ENCODE assay signal across 23 cellular contexts in genomic region chr12:113061061-113061694, GRCh38. TPM values are rescaled to one million over a fixed set of nuclear protein-coding genes. Genes with fewer than 3 reads are reported as not detected.
A peak's percentile ranks its signal among the peaks of the same experiment; 100 is the strongest.
DNase-seq lines count a peak whose midpoint lies in the region; ATAC-seq and TF ChIP-seq lines count a peak whose summit lies in the region.
"Had no signal": no experiment of that assay in that cellular context is flagged by ENCODE, and none has a peak within 500 bp of the region (broad histone marks: within the 10 kb centered on the region; RNA-seq: fewer than 3 reads in every experiment).

No MANE protein-coding gene starts in this region.

- POLR2A ChIA-PET in T-cell (lab: Charles Lee) (no interaction called here), GM10248 (lab: Yijun Ruan, JAX) (interaction anchor here (0.8 kb wide), 1 partner anchor 9 kb away, joined by 4 read pairs; no protein-coding TSS in a partner anchor)

- intact Hi-C loops in Right ventricle myocardium inferior (cut with DNase I): no loop called here
- intact Hi-C loops in left ventricle myocardium inferior (cut with micrococcal nuclease): no loop called here

- H3K36me3 Mint-ChIP-seq in T-cell: no peaks in the 10 kb centered on the region
- peaks cover 17 to 28% of the 10 kb centered on the region in 2 donors for H3K36me3 Mint-ChIP-seq in stimulated activated naive B cell treated with anti-CD40 and anti-IgM and Interleukin-4, amounts not matched to agents 10 μg/mL and 1 μg/mL and 100 μg/mL, for 72 hours

- H3K4me1 ChIP-seq in left ventricle myocardium inferior: peaks cover 16% of the 10 kb centered on the region
- H3K4me1 ChIP-seq: foreskin keratinocyte, parathyroid adenoma had no signal

- H3K4me3 Mint-ChIP-seq in T-cell: no peak overlapping the region
- no peak overlapping the region for H3K4me3 Mint-ChIP-seq in stimulated activated naive B cell treated with anti-CD40 and anti-IgM and Interleukin-4, amounts not matched to agents 10 μg/mL and 1 μg/mL and 100 μg/mL, for 72 hours

- no peaks in the 10 kb centered on the region for H3K36me3 ChIP-seq in left ventricle myocardium inferior
- H3K36me3 ChIP-seq: cardiac muscle cell, MG63, sigmoid colon, tibial artery had no signal

- no peak overlapping the region for H3K4me3 ChIP-seq in left ventricle myocardium inferior
- H3K4me3 ChIP-seq: cardiac muscle cell, dorsolateral prefrontal cortex, MG63, sigmoid colon, tibial artery had no signal

- peak overlapping the region; percentile 23 to 34 for H3K27ac Mint-ChIP-seq in T-cell
- H3K27ac Mint-ChIP-seq in stimulated activated naive B cell treated with anti-CD40 and anti-IgM and Interleukin-4, amounts not matched to agents 10 μg/mL and 1 μg/mL and 100 μg/mL, for 72 hours: peak overlapping the region; percentile 94

- no peaks in the 10 kb centered on the region for H3K9me3 ChIP-seq in left ventricle myocardium inferior (replicated peaks)
- H3K9me3 ChIP-seq: MG63, sigmoid colon, tibial artery had no signal

- peaks cover 96% of the 10 kb centered on the region for H3K27me3 ChIP-seq in left ventricle myocardium inferior (ENCODE audit: low read depth)
- H3K27me3 ChIP-seq: MG63 had no signal

- no peak for TF ChIP-seq CTCF in left ventricle myocardium inferior (IDR thresholded peaks at IDR 0.05; ENCODE audit: borderline replicate concordance)
- TF ChIP-seq CTCF in GM10248 (IDR thresholded peaks at IDR 0.05; ENCODE audit: control extremely low read depth, extremely low read depth, low read depth, missing control alignments): no peak

- CTCF ChIA-PET in T-cell (lab: Charles Lee) (interaction anchor here in 1 of 2 donors (0.6 kb wide), 1 partner anchor 20 kb away, joined by 6 read pairs; no protein-coding TSS in a partner anchor), GM10248 (lab: Yijun Ruan, JAX) (interaction anchor here (1.1 to 15.9 kb wide), 4 partner anchors 9 to 113 kb away, joined by 3 to 135 read pairs (median 20); partner anchors contain the start of gene DTX1)

- DNase-seq in Right ventricle myocardium inferior (ENCODE audit: missing footprints) (peak; percentile 27), left ventricle myocardium inferior (no peak), NCI-H1092 (lab: John Stamatoyannopoulos, UW) (peak; percentile 82), T-cell (no peak), OCI-M2 (lab: John Stamatoyannopoulos, UW; ENCODE audit: unreplicated experiment) (no peak), GM10248 (ENCODE audit: extremely low spot score) (no peak)
- no peak for DNase-seq in stimulated activated naive B cell treated with anti-CD40 and anti-IgM and Interleukin-4, amounts not matched to agents 10 μg/mL and 1 μg/mL and 100 μg/mL, for 72 hours
- DNase-seq: foreskin keratinocyte; GDM1; kidney; mammary epithelial cell; MG63; NCI-H2107; NCI-H82; sigmoid colon; stimulated activated naive CD8-positive, alpha-beta T cell treated with anti-CD3 and anti-CD28 coated beads, Interleukin-15, Interleukin-2, amounts not matched to agents 100 U/mL and 50 U/mL, for 24 hours; tibial artery had no signal

- ATAC-seq in Right ventricle myocardium inferior: no peak
- no peak for ATAC-seq in T-cell (replicated peaks in 1 of 4)
- ATAC-seq in stimulated activated naive B cell treated with anti-CD40 and anti-IgM and Interleukin-4, amounts not matched to agents 10 μg/mL and 1 μg/mL and 100 μg/mL, for 72 hours (replicated peaks): no peak
- no peak for ATAC-seq in HG02623 (IDR thresholded peaks at IDR 0.05; ENCODE audit: unreplicated experiment)
- ATAC-seq: foreskin keratinocyte; stimulated activated naive CD8-positive, alpha-beta T cell treated with anti-CD3 and anti-CD28 coated beads, Interleukin-15, Interleukin-2, amounts not matched to agents 100 U/mL and 50 U/mL, for 24 hours had no signal

- no peak overlapping the region for H3K27ac ChIP-seq in left ventricle myocardium inferior (replicated peaks)
- H3K27ac ChIP-seq: cardiac muscle cell, foreskin keratinocyte, parathyroid adenoma, RWPE1, sigmoid colon, tibial artery had no signal

- H3K9me3 Mint-ChIP-seq in T-cell: no peaks in the 10 kb centered on the region
- no peaks in the 10 kb centered on the region for H3K9me3 Mint-ChIP-seq in stimulated activated naive B cell treated with anti-CD40 and anti-IgM and Interleukin-4, amounts not matched to agents 10 μg/mL and 1 μg/mL and 100 μg/mL, for 72 hours

- no peaks in the 10 kb centered on the region for H3K27me3 Mint-ChIP-seq in T-cell
- no peaks in the 10 kb centered on the region for H3K27me3 Mint-ChIP-seq in stimulated activated naive B cell treated with anti-CD40 and anti-IgM and Interleukin-4, amounts not matched to agents 10 μg/mL and 1 μg/mL and 100 μg/mL, for 72 hours

- H3K4me1 Mint-ChIP-seq in T-cell: peaks cover 16 to 45% (median 28%) of the 10 kb centered on the region in 3 donors
- H3K4me1 Mint-ChIP-seq in stimulated activated naive B cell treated with anti-CD40 and anti-IgM and Interleukin-4, amounts not matched to agents 10 μg/mL and 1 μg/mL and 100 μg/mL, for 72 hours: peaks cover 3 to 37% of the 10 kb centered on the region in 2 donors

RNA-seq across cellular contexts. Expression of gene DTX1, which starts 4.6 kb away (rescaled TPM):
- total RNA-seq in Right ventricle myocardium inferior (3.7 TPM), left ventricle myocardium inferior (1.5 TPM), T-cell (10 to 100 TPM in 3 of 5 donors, 1 to 10 TPM in 2; 5.6 to 12.0 (median 10.4) TPM)
- total RNA-seq: epithelial cell of proximal tubule, foreskin keratinocyte had no signal

Comparison
In these comparisons a context has a peak if more than half of its experiments do, and no peak if none do; other contexts are left out.
1. DNase-seq: peak in Right ventricle myocardium inferior (single experiment) and NCI-H1092 (single experiment); none in left ventricle myocardium inferior (single experiment), T-cell (0 of 34), stimulated activated naive B cell treated with anti-CD40 and anti-IgM and Interleukin-4, amounts not matched to agents 10 μg/mL and 1 μg/mL and 100 μg/mL, for 72 hours (single experiment), OCI-M2 (single experiment) and GM10248 (single experiment).